ENCODE assay signal across 21 cellular contexts in the genomic region with DNA sequence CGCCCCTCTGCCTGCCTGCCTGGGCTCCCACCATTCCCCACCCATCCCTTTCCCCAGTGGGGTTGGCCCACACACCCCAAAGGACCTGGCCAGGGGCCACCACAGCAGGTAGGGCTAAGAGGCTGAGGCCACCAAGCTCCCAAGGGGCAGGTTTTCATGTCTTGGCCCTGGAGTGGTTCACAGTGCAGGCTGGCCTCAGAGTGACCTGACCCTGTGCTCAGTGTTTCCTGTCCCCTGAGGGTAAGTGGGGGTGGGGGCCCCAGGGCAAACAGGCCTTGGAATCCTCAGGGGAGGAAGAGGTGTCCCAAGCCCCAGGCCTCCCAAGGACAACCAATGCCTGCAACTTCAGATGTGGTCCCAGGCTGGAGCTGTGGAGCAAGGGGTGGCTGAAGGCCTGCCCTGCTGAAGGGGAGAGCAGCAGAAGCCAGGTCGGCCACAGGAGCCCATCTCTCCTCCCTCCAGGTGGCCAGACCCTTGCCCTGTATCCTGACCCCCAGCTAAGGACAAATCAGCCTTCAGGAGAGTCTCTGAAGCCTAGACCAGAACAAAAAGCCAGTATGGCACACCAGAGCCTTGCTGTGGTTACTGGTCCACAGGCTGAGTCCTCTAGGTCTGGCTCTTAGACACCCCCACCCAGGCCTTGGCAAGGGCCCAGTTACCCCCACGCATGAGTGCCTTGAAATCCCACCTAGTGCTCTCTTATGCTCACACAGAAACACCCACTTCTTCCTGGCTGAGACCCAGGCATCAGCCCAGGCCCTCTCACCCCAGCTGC. TPM values are rescaled to one million over a fixed set of nuclear protein-coding genes. Genes with fewer than 3 reads are reported as not detected.
DNase-seq lines count a peak whose midpoint lies in the region; ATAC-seq and TF ChIP-seq lines count a peak whose summit lies in the region.
"Had no signal": no experiment of that assay in that cellular context is flagged by ENCODE, and none has a peak within 500 bp of the region (broad histone marks: within the 10 kb centered on the region; RNA-seq: fewer than 3 reads in every experiment).

No MANE protein-coding gene starts in this region.

- H3K27ac Mint-ChIP-seq in T-helper 2 cell treated with Interferon-gamma antibody and Interleukin-4, amounts not matched to agents 5 μg/mL and 100 μg/mL, for 36 hours, result peak overlapping the region; percentile 9
- H3K27ac Mint-ChIP-seq in T-helper 17 cell, result no peak overlapping the region
- H3K27ac Mint-ChIP-seq: activated naive CD8-positive, alpha-beta T cell treated with anti-CD3 and anti-CD28 coated beads, Interleukin-2, amount 10 ng/mL, durations not matched to agents 7 days and 5 days had no signal

- H3K36me3 ChIP-seq in BLaER1 treated with 17β-estradiol and CSF1 and Interleukin-3, amounts not matched to agents 10 nM and 100 nM, result peaks cover 0 to 5% (median 0%) of the 10 kb centered on the region in 11 experiments; a peak in 1 of 22 replicates
- H3K36me3 ChIP-seq in neuronal stem cell (replicated peaks in 1 of 2; ENCODE audit: control insufficient read depth in 2 of 2, insufficient read depth in 2 of 2, low read length in 2 of 2) (peaks cover 0 to 1% of the 10 kb centered on the region in 2 donors), WERI-Rb-1 (peaks cover 2% of the 10 kb centered on the region; the same call in 1 of the 2 replicates)
- H3K36me3 ChIP-seq: vagina had no signal

- H4K8ac ChIP-seq in neuronal stem cell (ENCODE audit: low read depth, low read length), result no peak overlapping the region

- no peak for TF ChIP-seq CTCF in WERI-Rb-1 (IDR thresholded peaks at IDR 0.05; ENCODE audit: low read depth, low read length)

- WGBS in neuronal stem cell (ENCODE audit: extremely low coverage in 2 of 2, insufficient read length in 2 of 2, insufficient replicate concordance in 1 of 2), 2 donors, result no CpG with 5 or more reads among the region's 3 CpGs

- no peak overlapping the region for H3K4me3 ChIP-seq in BLaER1 treated with 17β-estradiol and CSF1 and Interleukin-3, amounts not matched to agents 10 nM and 100 nM
- H3K4me3 ChIP-seq in neuronal stem cell (ENCODE audit: low read length in 2 of 2), result no peak overlapping the region
- no peak overlapping the region for H3K4me3 ChIP-seq in WERI-Rb-1 (ENCODE audit: low read depth, low read length)
- H3K4me3 ChIP-seq: A549, lower lobe of right lung, vagina had no signal

- H2BK15ac ChIP-seq in neuronal stem cell (ENCODE audit: low read length), result peak overlapping the region; percentile 49

- H2BK12ac ChIP-seq in neuronal stem cell (ENCODE audit: low read length), result no peak overlapping the region

- ATAC-seq in T-helper 17 cell (peak; percentile 22), GM19395 (IDR thresholded peaks at IDR 0.05; ENCODE audit: unreplicated experiment) (no peak)
- ATAC-seq: A549, lower lobe of right lung had no signal

- no peak overlapping the region for H2BK120ac ChIP-seq in neuronal stem cell (ENCODE audit: low read depth, low read length)

- H3K36me3 Mint-ChIP-seq in T-helper 2 cell treated with Interferon-gamma antibody and Interleukin-4, amounts not matched to agents 5 μg/mL and 100 μg/mL, for 36 hours (ENCODE audit: low read depth), result no peaks in the 10 kb centered on the region
- no peaks in the 10 kb centered on the region for H3K36me3 Mint-ChIP-seq in T-helper 17 cell (ENCODE audit: low read depth)
- H3K36me3 Mint-ChIP-seq: activated naive CD8-positive, alpha-beta T cell treated with anti-CD3 and anti-CD28 coated beads, Interleukin-2, amount 10 ng/mL, durations not matched to agents 7 days and 5 days had no signal

- no peak overlapping the region for H3K23ac ChIP-seq in neuronal stem cell (ENCODE audit: low read depth, low read length, poor library complexity)

- H3K9ac ChIP-seq in BLaER1 treated with 17β-estradiol and CSF1 and Interleukin-3, amounts not matched to agents 10 nM and 100 nM, result 0 out of 22 replicates have a peak overlapping the region, but pooled peaks of 1 of the 11 experiments have one; percentile 9
- no peak overlapping the region for H3K9ac ChIP-seq in neuronal stem cell (ENCODE audit: low read depth, low read length, poor library complexity)

- H3K4me1 Mint-ChIP-seq in T-helper 2 cell treated with Interferon-gamma antibody and Interleukin-4, amounts not matched to agents 5 μg/mL and 100 μg/mL, for 36 hours (ENCODE audit: low read depth), result peaks cover 16% of the 10 kb centered on the region
- H3K4me1 Mint-ChIP-seq in T-helper 17 cell, result peaks cover 34% of the 10 kb centered on the region

- H3K9me3 Mint-ChIP-seq in T-helper 2 cell treated with Interferon-gamma antibody and Interleukin-4, amounts not matched to agents 5 μg/mL and 100 μg/mL, for 36 hours, result no peaks in the 10 kb centered on the region
- H3K9me3 Mint-ChIP-seq: activated naive CD8-positive, alpha-beta T cell treated with anti-CD3 and anti-CD28 coated beads, Interleukin-2, amount 10 ng/mL, durations not matched to agents 7 days and 5 days had no signal

- H3K27ac ChIP-seq in BLaER1 treated with 17β-estradiol and CSF1 and Interleukin-3, amounts not matched to agents 10 nM and 100 nM, result peak overlapping the region in 1 of 11 experiments; percentile 22; a peak in 1 of 22 replicates
- H3K27ac ChIP-seq in neuronal stem cell (replicated peaks; ENCODE audit: low read length), result no peak overlapping the region
- H3K27ac ChIP-seq in WERI-Rb-1, result no peak overlapping the region
- H3K27ac ChIP-seq: A549, lower lobe of right lung, vagina had no signal

- H3K14ac ChIP-seq in neuronal stem cell (ENCODE audit: low read length), result no peak overlapping the region

- H4K20me1 ChIP-seq in BLaER1 treated with 17β-estradiol and CSF1 and Interleukin-3, amounts not matched to agents 10 nM and 100 nM, result no peaks in the 10 kb centered on the region; a peak in 2 of 22 replicates

- no peak overlapping the region for H3K4me3 Mint-ChIP-seq in T-helper 2 cell treated with Interferon-gamma antibody and Interleukin-4, amounts not matched to agents 5 μg/mL and 100 μg/mL, for 36 hours
- no peak overlapping the region for H3K4me3 Mint-ChIP-seq in T-helper 17 cell
- H3K4me3 Mint-ChIP-seq: activated naive CD8-positive, alpha-beta T cell treated with anti-CD3 and anti-CD28 coated beads, Interleukin-2, amount 10 ng/mL, durations not matched to agents 7 days and 5 days had no signal

- H3K4me2 ChIP-seq in BLaER1 treated with 17β-estradiol and CSF1 and Interleukin-3, amounts not matched to agents 10 nM and 100 nM, result peak overlapping the region; percentile 29 to 59 (median 50); a peak in 21 of 22 replicates
- no peak overlapping the region for H3K4me2 ChIP-seq in neuronal stem cell (ENCODE audit: insufficient read depth, low read length, poor library complexity, severe bottlenecking)
- H3K4me2 ChIP-seq: A549 had no signal

- peaks cover 25 to 42% (median 37%) of the 10 kb centered on the region in 10 experiments for H3K4me1 ChIP-seq in BLaER1 treated with 17β-estradiol and CSF1 and Interleukin-3, amounts not matched to agents 10 nM and 100 nM
- peaks cover 0 to 2% of the 10 kb centered on the region in 2 donors for H3K4me1 ChIP-seq in neuronal stem cell (ENCODE audit: control insufficient read depth in 2 of 2, insufficient read depth in 1 of 2, low read depth in 1 of 2, low read length in 2 of 2)
- H3K4me1 ChIP-seq: lower lobe of right lung, vagina had no signal

- no peaks in the 10 kb centered on the region for H3K9me3 ChIP-seq in BLaER1 treated with 17β-estradiol and CSF1 and Interleukin-3, amounts not matched to agents 10 nM and 100 nM (replicated peaks in 1 of 11)
- no peaks in the 10 kb centered on the region for H3K9me3 ChIP-seq in T-helper 17 cell (ENCODE audit: control insufficient read depth, low read length, poor library complexity, severe bottlenecking)
- peaks cover 0 to 2% of the 10 kb centered on the region in 2 donors for H3K9me3 ChIP-seq in neuronal stem cell (replicated peaks in 1 of 2; ENCODE audit: control insufficient read depth in 2 of 2, insufficient read depth in 1 of 2, low read depth in 1 of 2, low read length in 2 of 2)
- H3K9me3 ChIP-seq in WERI-Rb-1 (ENCODE audit: severe bottlenecking), result no peaks in the 10 kb centered on the region
- H3K9me3 ChIP-seq: A549, lower lobe of right lung, vagina had no signal

- peak overlapping the region; percentile 34 for H2BK5ac ChIP-seq in neuronal stem cell (ENCODE audit: low read length)

- H3K27me3 Mint-ChIP-seq in T-helper 2 cell treated with Interferon-gamma antibody and Interleukin-4, amounts not matched to agents 5 μg/mL and 100 μg/mL, for 36 hours (ENCODE audit: low read depth), result peaks cover 9% of the 10 kb centered on the region
- H3K27me3 Mint-ChIP-seq in T-helper 17 cell, result peaks cover 30% of the 10 kb centered on the region

- H2AFZ ChIP-seq in neuronal stem cell (ENCODE audit: low read length), result no peak overlapping the region

- H3K79me1 ChIP-seq in neuronal stem cell (ENCODE audit: low read depth, low read length), result no peaks in the 10 kb centered on the region

- DNase-seq in T-helper 2 cell treated with Interferon-gamma antibody and Interleukin-4, amounts not matched to agents 5 μg/mL and 100 μg/mL, for 36 hours (ENCODE audit: low spot score), result no peak
- no peak for DNase-seq in T-helper 2 cell
- no peak for DNase-seq in T-helper 17 cell
- DNase-seq in neuronal stem cell (ENCODE audit: low spot score), result no peak
- DNase-seq in WERI-Rb-1, result no peak
- no peak for DNase-seq in CD1c-positive myeloid dendritic cell (ENCODE audit: extremely low spot score)
- DNase-seq: activated CD4-positive, alpha-beta T cell treated with anti-CD3 and anti-CD28 coated beads, Interleukin-2, amount 50 U/mL, for 48 hours; activated naive CD8-positive, alpha-beta T cell treated with anti-CD3 and anti-CD28 coated beads, Interleukin-2, amount 10 ng/mL, durations not matched to agents 7 days and 5 days; C1 segment of cervical spinal cord; effector CD4-positive, alpha-beta T cell; foreskin melanocyte; GF-D8; Karpas-422; lower lobe of right lung; NCI-H2029 treated with DMSO at 0.1 percent for 48 hours; NCI-H510A; nucleus accumbens had no signal

- peaks cover 0 to 6% (median 1%) of the 10 kb centered on the region in 11 experiments; a peak in 5 of 22 replicates for H3K27me3 ChIP-seq in BLaER1 treated with 17β-estradiol and CSF1 and Interleukin-3, amounts not matched to agents 10 nM and 100 nM
- H3K27me3 ChIP-seq in neuronal stem cell (ENCODE audit: control insufficient read depth in 3 of 3, insufficient read depth in 3 of 3, low read depth in 1 of 3, low read length in 3 of 3), result peaks cover 0 to 31% (median 0%) of the 10 kb centered on the region in 3 experiments
- no peaks in the 10 kb centered on the region for H3K27me3 ChIP-seq in WERI-Rb-1 (ENCODE audit: insufficient read depth, low read depth, severe bottlenecking)
- H3K27me3 ChIP-seq: vagina had no signal

- H3K18ac ChIP-seq in neuronal stem cell (ENCODE audit: low read length), result peak overlapping the region; percentile 62

- no peak overlapping the region for H3K4ac ChIP-seq in neuronal stem cell (ENCODE audit: low read length)

- H2AK5ac ChIP-seq in neuronal stem cell (ENCODE audit: low read depth, low read length), result peak overlapping the region; percentile 66

- no peak overlapping the region for H4K91ac ChIP-seq in neuronal stem cell (ENCODE audit: low read depth, low read length, poor library complexity)

RNA-seq across cellular contexts. Expression of a gene that starts 27.6 kb away (rescaled TPM):
- 10 to 100 TPM; 25.3 to 30.9 TPM for total RNA-seq in T-helper 17 cell
- polyA plus RNA-seq in neuronal stem cell (2013, experiment 1 of 2), result 16.0 TPM
- polyA plus RNA-seq in neuronal stem cell (2013, experiment 2 of 2), result 15.3 TPM

RNA-seq across cellular contexts. Expression of a gene that starts 27.6 kb away (rescaled TPM):
- 1 to 10 TPM in 1 of 2 donors, not detected in 1; 1.9 TPM for total RNA-seq in T-helper 17 cell
- polyA plus RNA-seq in neuronal stem cell (2013, experiment 1 of 2), result 39.1 TPM
- 37.9 TPM for polyA plus RNA-seq in neuronal stem cell (2013, experiment 2 of 2)
